9 cellular contexts compared by ENCODE assay signal in the genomic region with DNA sequence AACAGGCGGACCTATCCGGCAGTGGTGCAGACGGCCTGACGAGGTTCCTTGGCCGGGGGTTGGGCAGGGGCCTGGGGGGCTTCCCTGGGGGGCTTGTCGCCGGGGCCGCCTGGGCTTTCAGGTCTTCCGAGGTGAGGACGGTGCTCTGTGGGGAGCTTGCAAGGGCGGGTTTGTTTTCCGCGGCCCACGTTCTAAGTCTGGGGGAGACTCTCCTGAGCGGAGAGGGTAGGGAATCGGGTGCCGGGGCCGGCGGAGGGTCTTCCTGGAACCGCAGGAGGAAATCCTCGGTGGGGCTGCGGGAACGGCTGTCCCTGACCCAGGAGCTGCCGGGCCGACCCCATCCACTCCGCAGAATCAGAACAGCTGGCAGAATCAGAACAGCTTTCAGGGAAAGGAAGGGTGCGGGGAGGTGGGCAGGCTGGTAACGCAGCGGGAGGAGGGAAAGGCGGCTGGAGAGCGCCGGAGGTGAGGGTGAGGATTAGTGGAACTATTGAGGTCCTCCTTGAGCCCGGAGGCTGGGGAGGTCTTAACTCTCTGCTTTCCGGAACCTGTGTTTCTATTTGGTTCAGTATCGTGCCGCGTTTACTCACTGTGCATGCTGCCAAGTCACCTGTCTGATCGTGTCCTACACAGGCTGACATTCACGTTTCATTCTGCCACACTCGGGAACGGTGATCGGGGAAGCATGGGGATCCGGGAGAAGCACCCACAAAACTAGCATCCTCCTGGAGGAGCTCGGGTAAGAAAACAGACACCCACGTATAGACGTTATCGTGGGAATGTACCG. TPM values are rescaled to one million over a fixed set of nuclear protein-coding genes. Genes with fewer than 3 reads are reported as not detected.
DNase-seq lines count a peak whose midpoint lies in the region; ATAC-seq and TF ChIP-seq lines count a peak whose summit lies in the region.
"Had no signal": no experiment of that assay in that cellular context is flagged by ENCODE, and none has a peak within 500 bp of the region (broad histone marks: within the 10 kb centered on the region; RNA-seq: fewer than 3 reads in every experiment).

No MANE protein-coding gene starts in this region.

- H3K4me3 Mint-ChIP-seq in activated CD8-positive, alpha-beta T cell treated with anti-CD3 and anti-CD28 coated beads, Interleukin-2, amount 10 ng/mL, durations not matched to agents 7 days and 5 days = peak overlapping the region; percentile 82
- H3K4me3 Mint-ChIP-seq in nephron = peak overlapping the region; percentile 94 to 100 (median 94)

- H3K79me2 ChIP-seq in KMS-11 (ENCODE audit: insufficient read depth, low read depth) = peaks cover 52% of the 10 kb centered on the region
- H3K79me2 ChIP-seq in fibroblast of lung (ENCODE audit: control insufficient read depth, insufficient read depth, low read length) = peaks cover 44% of the 10 kb centered on the region

- H3K9me3 ChIP-seq in fibroblast of lung (ENCODE audit: control insufficient read depth, insufficient read depth, low read depth, low read length) = no peaks in the 10 kb centered on the region

- peak overlapping the region; percentile 74 for H2AFZ ChIP-seq in KMS-11 (ENCODE audit: low read depth)
- peak overlapping the region; percentile 81 for H2AFZ ChIP-seq in fibroblast of lung (ENCODE audit: low read length)

- H4K20me1 ChIP-seq in KMS-11 (ENCODE audit: insufficient read depth) (peaks cover 7% of the 10 kb centered on the region; the same call in 1 of the 2 replicates), fibroblast of lung (ENCODE audit: control insufficient read depth, extremely low read depth, insufficient read depth, low read length) (no peaks in the 10 kb centered on the region)

- H3K4me3 ChIP-seq in KMS-11 (IDR thresholded peaks at IDR 0.05; ENCODE audit: insufficient read depth, low read depth, low read length) (no peak overlapping the region), fibroblast of lung (replicated peaks in 1 of 4; ENCODE audit: control extremely low read depth in 1 of 4, insufficient read depth in 1 of 4, low read depth in 3 of 4, low read length in 4 of 4) (peak overlapping the region; percentile 88 to 98 (median 94))

- H3K36me3 ChIP-seq in KMS-11 (ENCODE audit: insufficient read depth) (no peaks in the 10 kb centered on the region), fibroblast of lung (ENCODE audit: control insufficient read depth, insufficient read depth, low read length) (peaks cover 2% of the 10 kb centered on the region)

- H3K4me1 ChIP-seq in KMS-11 (ENCODE audit: low read depth, poor library complexity, severe bottlenecking) (peaks cover 40% of the 10 kb centered on the region), fibroblast of lung (ENCODE audit: control insufficient read depth, extremely low read depth, insufficient read depth, low read length) (peaks cover 13% of the 10 kb centered on the region)

- CTCF ChIA-PET in activated CD8-positive, alpha-beta T cell treated with anti-CD3 and anti-CD28 coated beads, Interleukin-2, amount 10 ng/mL, durations not matched to agents 7 days and 5 days (lab: Charles Lee) = interaction anchor here (1.0 to 4.8 kb wide), 12 partner anchors 10 to 507 kb away, joined by 3 to 26 read pairs (median 7); partner anchors contain the start of gene COG1

- H3K4me1 Mint-ChIP-seq in activated CD8-positive, alpha-beta T cell treated with anti-CD3 and anti-CD28 coated beads, Interleukin-2, amount 10 ng/mL, durations not matched to agents 7 days and 5 days (ENCODE audit: low read depth) = peaks cover 57% of the 10 kb centered on the region
- peaks cover 56% of the 10 kb centered on the region for H3K4me1 Mint-ChIP-seq in nephron

- POLR2A ChIA-PET in activated CD8-positive, alpha-beta T cell treated with anti-CD3 and anti-CD28 coated beads, Interleukin-2, amount 10 ng/mL, durations not matched to agents 7 days and 5 days (lab: Charles Lee) = interaction anchor here (0.6 to 5.0 kb wide), 12 partner anchors 9 to 505 kb away, joined by 3 to 46 read pairs (median 4); partner anchors contain the start of gene COG1

- peak overlapping the region; percentile 96 for H3K27ac Mint-ChIP-seq in activated CD8-positive, alpha-beta T cell treated with anti-CD3 and anti-CD28 coated beads, Interleukin-2, amount 10 ng/mL, durations not matched to agents 7 days and 5 days
- H3K27ac Mint-ChIP-seq in nephron = peak overlapping the region; percentile 100

- peak overlapping the region; percentile 71 for H3K9ac ChIP-seq in KMS-11
- peak overlapping the region; percentile 72 for H3K9ac ChIP-seq in fibroblast of lung (ENCODE audit: insufficient read depth, low read length)

- H3K27me3 Mint-ChIP-seq in activated CD8-positive, alpha-beta T cell treated with anti-CD3 and anti-CD28 coated beads, Interleukin-2, amount 10 ng/mL, durations not matched to agents 7 days and 5 days (ENCODE audit: low read depth) = no peaks in the 10 kb centered on the region
- no peaks in the 10 kb centered on the region for H3K27me3 Mint-ChIP-seq in nephron (ENCODE audit: low read depth)

- H3K27ac ChIP-seq in KMS-11 = peak overlapping the region; percentile 53
- H3K27ac ChIP-seq in fibroblast of lung (ENCODE audit: insufficient read depth, low read length) = peak overlapping the region; percentile 79

- TF ChIP-seq CTCF in KMS-11 (conservative IDR thresholded peaks at IDR 0.05; ENCODE audit: low read depth, low read length) (no peak), fibroblast of lung (conservative IDR thresholded peaks at IDR 0.05 in 1 of 2, IDR thresholded peaks at IDR 0.05 in 1 of 2; ENCODE audit: low read depth in 1 of 2, low read length in 2 of 2) (no peak), nephron (IDR thresholded peaks at IDR 0.05; ENCODE audit: unreplicated experiment in 3 of 3) (no peak)

- H3K4me2 ChIP-seq in KMS-11 = peak overlapping the region; percentile 91
- peak overlapping the region; percentile 98 for H3K4me2 ChIP-seq in fibroblast of lung (ENCODE audit: extremely low read depth, insufficient read depth, low read length)

- DNase-seq in NCI-H1105 treated with DMSO at 0.1 percent for 48 hours (lab: John Stamatoyannopoulos, UW) (peak; percentile 14), NCI-H1105 (lab: John Stamatoyannopoulos, UW) (no peak), fibroblast of lung (ENCODE audit: low read depth in 2 of 2) (peak; percentile 21 to 45), NCI-H526 treated with DMSO at 0.1 percent for 48 hours (lab: John Stamatoyannopoulos, UW) (no peak)
- DNase-seq in activated CD8-positive, alpha-beta T cell treated with anti-CD3 and anti-CD28 coated beads, Interleukin-2, amount 10 ng/mL, durations not matched to agents 7 days and 5 days = peak; percentile 48

- ATAC-seq in GM21786 (IDR thresholded peaks at IDR 0.05; ENCODE audit: unreplicated experiment) = peak; percentile 23
- ATAC-seq in activated CD8-positive, alpha-beta T cell treated with anti-CD3 and anti-CD28 coated beads, Interleukin-2, amount 10 ng/mL, durations not matched to agents 7 days and 5 days = peak; percentile 51

- H3K36me3 Mint-ChIP-seq in activated CD8-positive, alpha-beta T cell treated with anti-CD3 and anti-CD28 coated beads, Interleukin-2, amount 10 ng/mL, durations not matched to agents 7 days and 5 days (ENCODE audit: low read depth) = peaks cover 35% of the 10 kb centered on the region
- H3K36me3 Mint-ChIP-seq in nephron (ENCODE audit: low read depth) = peaks cover 26% of the 10 kb centered on the region

- H3K27me3 ChIP-seq in KMS-11 (ENCODE audit: insufficient read depth, low read depth) = no peaks in the 10 kb centered on the region
- no peaks in the 10 kb centered on the region for H3K27me3 ChIP-seq in fibroblast of lung (ENCODE audit: control insufficient read depth, insufficient read depth, low read length)

- H3K9me3 Mint-ChIP-seq in activated CD8-positive, alpha-beta T cell treated with anti-CD3 and anti-CD28 coated beads, Interleukin-2, amount 10 ng/mL, durations not matched to agents 7 days and 5 days (ENCODE audit: insufficient read depth) = no peaks in the 10 kb centered on the region
- H3K9me3 Mint-ChIP-seq in nephron = no peaks in the 10 kb centered on the region

RNA-seq across cellular contexts. Expression of gene CPSF4L, which starts 28.9 kb away (rescaled TPM):
- not detected for total RNA-seq in activated CD8-positive, alpha-beta T cell treated with anti-CD3 and anti-CD28 coated beads, Interleukin-2, amount 10 ng/mL, durations not matched to agents 7 days and 5 days
- total RNA-seq in fibroblast of lung = 0.26 TPM in 1 of 2 replicates, not detected in the other
- not detected in 2 replicates for polyA plus RNA-seq in fibroblast of lung
- polyA plus RNA-seq in fibroblast of lung (2012) = not detected in 2 replicates
- not detected in 2 replicates for polyA minus RNA-seq in fibroblast of lung (ENCODE audit: low replicate concordance)
- total RNA-seq: renal cortical epithelial cell had no signal

RNA-seq across cellular contexts. Expression of gene COG1, which starts 39.9 kb away (rescaled TPM):
- total RNA-seq in activated CD8-positive, alpha-beta T cell treated with anti-CD3 and anti-CD28 coated beads, Interleukin-2, amount 10 ng/mL, durations not matched to agents 7 days and 5 days = 10 to 100 TPM; 25.2 to 30.5 TPM
- 12.6 and 20.0 TPM in 2 replicates for total RNA-seq in fibroblast of lung
- 21.0 and 27.0 TPM in 2 replicates for polyA plus RNA-seq in fibroblast of lung
- polyA plus RNA-seq in fibroblast of lung (2012) = 26.1 and 36.5 TPM in 2 replicates
- 43.8 and 53.5 TPM in 2 replicates for polyA minus RNA-seq in fibroblast of lung (ENCODE audit: low replicate concordance)

Comparison
In these comparisons a context has a peak if more than half of its experiments do, and no peak if none do; other contexts are left out.
1. DNase-seq: peak in NCI-H1105 treated with DMSO at 0.1 percent for 48 hours (single experiment), activated CD8-positive, alpha-beta T cell treated with anti-CD3 and anti-CD28 coated beads, Interleukin-2, amount 10 ng/mL, durations not matched to agents 7 days and 5 days (single experiment) and fibroblast of lung (2 of 2); none in NCI-H1105 (single experiment) and NCI-H526 treated with DMSO at 0.1 percent for 48 hours (single experiment).